ENCODE assay signal across 1 cellular context in the genomic region with DNA sequence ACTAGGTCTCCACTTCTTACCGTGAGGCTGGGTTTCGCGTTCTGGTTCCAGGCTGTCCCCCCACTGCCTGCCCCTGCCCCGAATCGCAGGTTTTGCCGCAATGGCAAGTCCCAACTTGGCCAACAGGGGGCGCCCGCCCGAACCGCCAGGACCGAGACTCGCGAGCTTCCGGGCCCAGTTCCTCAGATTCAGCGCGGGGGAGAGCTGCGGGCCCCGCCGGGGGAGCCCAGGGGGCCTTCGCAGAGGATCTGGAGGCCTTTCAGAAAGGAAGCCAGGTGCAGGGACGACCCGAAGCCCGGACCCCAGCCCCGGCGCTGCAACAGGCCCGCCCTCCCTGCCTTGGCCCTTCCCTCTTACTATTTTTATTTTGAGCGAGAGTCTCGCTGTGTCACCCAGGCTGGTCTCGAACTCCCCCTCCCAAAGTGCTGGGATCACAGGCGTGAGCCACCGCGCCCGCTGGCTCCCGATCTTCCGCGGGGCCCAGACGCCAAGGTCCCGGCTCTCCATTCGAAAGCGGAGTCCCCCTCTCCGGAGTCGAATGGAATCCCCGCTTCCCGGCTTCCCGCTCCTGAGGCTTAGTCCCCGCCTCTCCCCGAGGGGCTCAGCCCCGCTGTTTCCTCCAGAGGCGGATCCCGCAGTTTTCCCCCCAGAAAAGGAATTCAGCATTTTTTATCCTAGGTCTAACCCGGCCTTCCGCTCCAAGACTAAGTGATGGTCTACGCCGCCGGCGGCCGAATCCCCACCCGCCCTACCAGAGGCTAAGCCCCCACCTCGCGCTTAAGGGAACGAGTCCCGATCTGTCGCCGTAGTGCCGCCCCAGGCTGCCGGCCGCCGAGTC.
TF ChIP-seq lines count a peak whose summit lies in the region.

No MANE protein-coding gene starts in this region.

TF ChIP-seq in HepG2, 621 proteins besides CTCF, POLR2A, EP300 and RAD21 (continued from another document and continues in another):
- TF ChIP-seq, protein P1, sequence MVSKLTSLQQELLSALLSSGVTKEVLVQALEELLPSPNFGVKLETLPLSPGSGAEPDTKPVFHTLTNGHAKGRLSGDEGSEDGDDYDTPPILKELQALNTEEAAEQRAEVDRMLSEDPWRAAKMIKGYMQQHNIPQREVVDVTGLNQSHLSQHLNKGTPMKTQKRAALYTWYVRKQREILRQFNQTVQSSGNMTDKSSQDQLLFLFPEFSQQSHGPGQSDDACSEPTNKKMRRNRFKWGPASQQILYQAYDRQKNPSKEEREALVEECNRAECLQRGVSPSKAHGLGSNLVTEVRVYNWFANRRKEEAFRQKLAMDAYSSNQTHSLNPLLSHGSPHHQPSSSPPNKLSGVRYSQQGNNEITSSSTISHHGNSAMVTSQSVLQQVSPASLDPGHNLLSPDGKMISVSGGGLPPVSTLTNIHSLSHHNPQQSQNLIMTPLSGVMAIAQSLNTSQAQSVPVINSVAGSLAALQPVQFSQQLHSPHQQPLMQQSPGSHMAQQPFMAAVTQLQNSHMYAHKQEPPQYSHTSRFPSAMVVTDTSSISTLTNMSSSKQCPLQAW (CRISPR knock-in tag; IDR thresholded peaks at IDR 0.05) = peak; percentile 62; the same call in 1 of the 2 replicates
- TF ChIP-seq RAD51 (IDR thresholded peaks at IDR 0.05; ENCODE audit: borderline replicate concordance) (no peak), ZBTB7A (CRISPR knock-in tag; IDR thresholded peaks at IDR 0.05) (peak; percentile 29; the same call in 1 of the 2 replicates), ZNF274 (CRISPR knock-in tag; IDR thresholded peaks at IDR 0.05) (peak; percentile 30; the same call in 1 of the 2 replicates), FOXJ3 (CRISPR knock-in tag; IDR thresholded peaks at IDR 0.05; ENCODE audit: borderline replicate concordance) (no peak), ZNF567 (CRISPR knock-in tag; IDR thresholded peaks at IDR 0.05; ENCODE audit: borderline replicate concordance) (no peak), HOMEZ (CRISPR knock-in tag; IDR thresholded peaks at IDR 0.05; ENCODE audit: low read depth) (no peak; the same call in 1 of the 2 replicates), RARA (CRISPR knock-in tag; IDR thresholded peaks at IDR 0.05) (peak; percentile 27; the same call in 1 of the 2 replicates), ZNF24 (IDR thresholded peaks at IDR 0.05) (no peak), TP53 (CRISPR knock-in tag; conservative IDR thresholded peaks at IDR 0.05) (0 out of 2 replicates have a peak, but pooled peaks have one; percentile 8), RARG (CRISPR knock-in tag; IDR thresholded peaks at IDR 0.05; ENCODE audit: low read depth) (no peak), ZNF225 (CRISPR knock-in tag; IDR thresholded peaks at IDR 0.05) (peak; percentile 65; the same call in 1 of the 2 replicates), ZNF12 (CRISPR knock-in tag; IDR thresholded peaks at IDR 0.05) (peak; percentile 76), THYN1 (CRISPR knock-in tag; IDR thresholded peaks at IDR 0.05; ENCODE audit: borderline replicate concordance, low read depth) (no peak), CEBPG (CRISPR knock-in tag; IDR thresholded peaks at IDR 0.05) (peak; percentile 39), CBX1 (IDR thresholded peaks at IDR 0.05; ENCODE audit: low read depth) (peak; percentile 55), ZNF407 (CRISPR knock-in tag; IDR thresholded peaks at IDR 0.05; ENCODE audit: not compliant biosample characterization) (peak; percentile 49), YEATS2 (CRISPR knock-in tag; IDR thresholded peaks at IDR 0.05; ENCODE audit: borderline replicate concordance) (peak; percentile 77; the same call in 1 of the 2 replicates), JDP2 (CRISPR knock-in tag; IDR thresholded peaks at IDR 0.05; ENCODE audit: borderline replicate concordance) (no peak), ZFP36 (IDR thresholded peaks at IDR 0.05; ENCODE audit: borderline replicate concordance, low read depth, low read length, partially characterized antibody) (no peak), HES4 (CRISPR knock-in tag; IDR thresholded peaks at IDR 0.05; ENCODE audit: borderline replicate concordance) (peak; percentile 55; the same call in 1 of the 2 replicates), ZNF780A (CRISPR knock-in tag; IDR thresholded peaks at IDR 0.05) (no peak), ZNF678 (CRISPR knock-in tag; IDR thresholded peaks at IDR 0.05) (0 out of 2 replicates have a peak, but pooled peaks have one; percentile 50), ZSCAN25 (CRISPR knock-in tag; IDR thresholded peaks at IDR 0.05) (0 out of 2 replicates have a peak, but pooled peaks have one; percentile 32), TRIM22 (IDR thresholded peaks at IDR 0.05) (no peak), ESRRA (CRISPR knock-in tag; IDR thresholded peaks at IDR 0.05; ENCODE audit: low read depth) (peak; percentile 56; the same call in 1 of the 2 replicates), NFKBIZ (CRISPR knock-in tag; IDR thresholded peaks at IDR 0.05) (no peak), NCOA2 (CRISPR knock-in tag; IDR thresholded peaks at IDR 0.05) (peak; percentile 20; the same call in 1 of the 2 replicates), MTF1 (CRISPR knock-in tag; IDR thresholded peaks at IDR 0.05) (no peak), ZNF674 (CRISPR knock-in tag; IDR thresholded peaks at IDR 0.05; ENCODE audit: low read depth) (0 out of 2 replicates have a peak, but pooled peaks have one; percentile 12), SYNCRIP (IDR thresholded peaks at IDR 0.05; ENCODE audit: insufficient read depth, low read depth, low read length) (no peak), MAFG (CRISPR knock-in tag; IDR thresholded peaks at IDR 0.05) (0 out of 2 replicates have a peak, but pooled peaks have one; percentile 36), TFDP1 (CRISPR knock-in tag; IDR thresholded peaks at IDR 0.05; ENCODE audit: borderline replicate concordance) (peak; percentile 64; the same call in 1 of the 2 replicates), ZNF850 (CRISPR knock-in tag; conservative IDR thresholded peaks at IDR 0.05) (no peak), ZSCAN29 (CRISPR knock-in tag; conservative IDR thresholded peaks at IDR 0.05) (peak; percentile 92), SMC3 (IDR thresholded peaks at IDR 0.05; ENCODE audit: low read length) (peak; percentile 36; the same call in 1 of the 2 replicates), ZNF530 (CRISPR knock-in tag; IDR thresholded peaks at IDR 0.05; ENCODE audit: low read depth) (no peak), SNAI1 (CRISPR knock-in tag; IDR thresholded peaks at IDR 0.05; ENCODE audit: borderline replicate concordance) (0 out of 2 replicates have a peak, but pooled peaks have one; percentile 33)
- TF ChIP-seq, protein P2, sequence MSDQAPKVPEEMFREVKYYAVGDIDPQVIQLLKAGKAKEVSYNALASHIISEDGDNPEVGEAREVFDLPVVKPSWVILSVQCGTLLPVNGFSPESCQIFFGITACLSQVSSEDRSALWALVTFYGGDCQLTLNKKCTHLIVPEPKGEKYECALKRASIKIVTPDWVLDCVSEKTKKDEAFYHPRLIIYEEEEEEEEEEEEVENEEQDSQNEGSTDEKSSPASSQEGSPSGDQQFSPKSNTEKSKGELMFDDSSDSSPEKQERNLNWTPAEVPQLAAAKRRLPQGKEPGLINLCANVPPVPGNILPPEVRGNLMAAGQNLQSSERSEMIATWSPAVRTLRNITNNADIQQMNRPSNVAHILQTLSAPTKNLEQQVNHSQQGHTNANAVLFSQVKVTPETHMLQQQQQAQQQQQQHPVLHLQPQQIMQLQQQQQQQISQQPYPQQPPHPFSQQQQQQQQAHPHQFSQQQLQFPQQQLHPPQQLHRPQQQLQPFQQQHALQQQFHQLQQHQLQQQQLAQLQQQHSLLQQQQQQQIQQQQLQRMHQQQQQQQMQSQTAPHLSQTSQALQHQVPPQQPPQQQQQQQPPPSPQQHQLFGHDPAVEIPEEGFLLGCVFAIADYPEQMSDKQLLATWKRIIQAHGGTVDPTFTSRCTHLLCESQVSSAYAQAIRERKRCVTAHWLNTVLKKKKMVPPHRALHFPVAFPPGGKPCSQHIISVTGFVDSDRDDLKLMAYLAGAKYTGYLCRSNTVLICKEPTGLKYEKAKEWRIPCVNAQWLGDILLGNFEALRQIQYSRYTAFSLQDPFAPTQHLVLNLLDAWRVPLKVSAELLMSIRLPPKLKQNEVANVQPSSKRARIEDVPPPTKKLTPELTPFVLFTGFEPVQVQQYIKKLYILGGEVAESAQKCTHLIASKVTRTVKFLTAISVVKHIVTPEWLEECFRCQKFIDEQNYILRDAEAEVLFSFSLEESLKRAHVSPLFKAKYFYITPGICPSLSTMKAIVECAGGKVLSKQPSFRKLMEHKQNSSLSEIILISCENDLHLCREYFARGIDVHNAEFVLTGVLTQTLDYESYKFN (CRISPR knock-in tag; conservative IDR thresholded peaks at IDR 0.05) = peak; percentile 41; the same call in 1 of the 2 replicates
